Comparison of ENCODE assay signal across 1 cellular context in genomic region chr9:4662108-4662988, GRCh38.
TF ChIP-seq lines count a peak whose summit lies in the region.

TSS of gene PLPP6 (plus strand) at chr9:4662294. CDS start at chr9:4662376, 82 bp downstream.

TF ChIP-seq in GM12878, 131 proteins besides CTCF, POLR2A, EP300 and RAD21 (continued from another document and continues in another):
- TF ChIP-seq ZNF687 (IDR thresholded peaks at IDR 0.05), result peak; percentile 53; the same call in 1 of the 2 replicates
- TF ChIP-seq GABPA (IDR thresholded peaks at IDR 0.05; ENCODE audit: low read depth), result peak; percentile 85
- TF ChIP-seq E2F8 (IDR thresholded peaks at IDR 0.05; ENCODE audit: low read depth, partially characterized antibody), result peak; percentile 53
- no peak for TF ChIP-seq PBX3 (IDR thresholded peaks at IDR 0.05; ENCODE audit: insufficient replicate concordance, low read depth, low read length)
- no peak for TF ChIP-seq NRF1 (conservative IDR thresholded peaks at IDR 0.05; ENCODE audit: low read depth, low read length)
- peak; percentile 62; the same call in 1 of the 2 replicates for TF ChIP-seq ATF7 (IDR thresholded peaks at IDR 0.05; ENCODE audit: low read depth)
- TF ChIP-seq SPI1 (IDR thresholded peaks at IDR 0.05; ENCODE audit: borderline replicate concordance, insufficient read depth, low read depth, low read length), result peak; percentile 55; the same call in 1 of the 2 replicates
- no peak for TF ChIP-seq SREBF2 (IDR thresholded peaks at IDR 0.05; ENCODE audit: low read length)
- no peak for TF ChIP-seq SUPT20H (IDR thresholded peaks at IDR 0.05; ENCODE audit: borderline replicate concordance, control insufficient read depth, low read depth, low read length)
- no peak for TF ChIP-seq BCL3 (IDR thresholded peaks at IDR 0.05; ENCODE audit: borderline replicate concordance, insufficient read depth, low read depth, low read length, poor library complexity, severe bottlenecking)
- TF ChIP-seq BRCA1 (IDR thresholded peaks at IDR 0.05; ENCODE audit: low read depth, low read length), result no peak
- TF ChIP-seq CBX3 (IDR thresholded peaks at IDR 0.05; ENCODE audit: borderline replicate concordance, low read depth), result no peak
- no peak for TF ChIP-seq RBBP5 (conservative IDR thresholded peaks at IDR 0.05)
- no peak; the same call in 1 of the 2 replicates for TF ChIP-seq TAF1 (IDR thresholded peaks at IDR 0.05; ENCODE audit: borderline replicate concordance, low read depth, low read length)
- TF ChIP-seq YBX1 (IDR thresholded peaks at IDR 0.05), result no peak
- TF ChIP-seq MTA3 (IDR thresholded peaks at IDR 0.05; ENCODE audit: borderline replicate concordance, low read length), result no peak
- no peak for TF ChIP-seq ETV6 (conservative IDR thresholded peaks at IDR 0.05 in 1 of 2, IDR thresholded peaks at IDR 0.05 in 1 of 2; ENCODE audit: borderline replicate concordance in 1 of 2, low read depth in 1 of 2)
- TF ChIP-seq ZSCAN29 (IDR thresholded peaks at IDR 0.05), result no peak
- no peak for TF ChIP-seq JUND (IDR thresholded peaks at IDR 0.05; ENCODE audit: low read depth, low read length)
- no peak for TF ChIP-seq USF1 (IDR thresholded peaks at IDR 0.05; ENCODE audit: borderline replicate concordance, extremely low read length, insufficient read depth, low read depth, low read length)
- no peak for TF ChIP-seq WRNIP1 (IDR thresholded peaks at IDR 0.05; ENCODE audit: borderline replicate concordance, low read depth, low read length)
- no peak for TF ChIP-seq SIX5 (IDR thresholded peaks at IDR 0.05; ENCODE audit: low read depth, low read length, severe bottlenecking)
- TF ChIP-seq ZZZ3 (IDR thresholded peaks at IDR 0.05; ENCODE audit: control insufficient read depth, insufficient read length, low read depth), result no peak
- no peak for TF ChIP-seq HSF1 (IDR thresholded peaks at IDR 0.05; ENCODE audit: low read depth, low read length)
- TF ChIP-seq NKRF (conservative IDR thresholded peaks at IDR 0.05), result peak; percentile 80
- TF ChIP-seq E2F4 (IDR thresholded peaks at IDR 0.05; ENCODE audit: low read depth, low read length), result no peak
- TF ChIP-seq BACH1 (IDR thresholded peaks at IDR 0.05; ENCODE audit: borderline replicate concordance), result peak; percentile 63
- no peak for TF ChIP-seq IRF5 (IDR thresholded peaks at IDR 0.05; ENCODE audit: borderline replicate concordance)
- TF ChIP-seq MTA2 (IDR thresholded peaks at IDR 0.05; ENCODE audit: low read depth), result peak; percentile 29; the same call in 1 of the 2 replicates
- no peak for TF ChIP-seq ZNF592 (IDR thresholded peaks at IDR 0.05)
- 0 out of 2 replicates have a peak, but pooled peaks have one; percentile 74 for TF ChIP-seq RCOR1 (conservative IDR thresholded peaks at IDR 0.05; ENCODE audit: low read depth, low read length)
- TF ChIP-seq IRF3 (IDR thresholded peaks at IDR 0.05), result no peak; the same call in 1 of the 2 replicates
- TF ChIP-seq POLR2AphosphoS5 (IDR thresholded peaks at IDR 0.05; ENCODE audit: low read length), result peak; percentile 64; the same call in 1 of the 2 replicates
